ENCODE assay signal across 8 cellular contexts in genomic region chr12:47772738-47773061, GRCh38. TPM values are rescaled to one million over a fixed set of nuclear protein-coding genes. Genes with fewer than 3 reads are reported as not detected.
DNase-seq lines count a peak whose midpoint lies in the region; ATAC-seq and TF ChIP-seq lines count a peak whose summit lies in the region.

No MANE protein-coding gene starts in this region.

- H3F3A ChIP-seq in SK-N-SH (replicated peaks; ENCODE audit: insufficient read depth) = no peaks in the 10 kb centered on the region

- H3K36me3 Mint-ChIP-seq in activated T-helper 17 cell treated with anti-CD3 and anti-CD28 coated beads, Interleukin-2, amount 50 U/mL, for 72 hours (ENCODE audit: low read depth) = no peaks in the 10 kb centered on the region
- no peaks in the 10 kb centered on the region for H3K36me3 Mint-ChIP-seq in immature natural killer cell

- H3K36me3 ChIP-seq in SK-N-SH (replicated peaks in 1 of 2; ENCODE audit: control insufficient read depth in 1 of 2, insufficient read depth in 2 of 2, low read length in 1 of 2) (no peaks in the 10 kb centered on the region), subcutaneous abdominal adipose tissue (ENCODE audit: control insufficient read depth in 5 of 5, insufficient read depth in 5 of 5, low read length in 5 of 5) (no peaks in the 10 kb centered on the region)

- POLR2A ChIA-PET in SK-N-SH (lab: Yijun Ruan, JAX) = interaction anchor here (0.6 to 1.4 kb wide), 2 partner anchors 59 to 63 kb away, joined by 3 read pairs; no protein-coding TSS in a partner anchor

- H3K27ac Mint-ChIP-seq in activated T-helper 17 cell treated with anti-CD3 and anti-CD28 coated beads, Interleukin-2, amount 50 U/mL, for 72 hours = peak overlapping the region; percentile 61
- H3K27ac Mint-ChIP-seq in immature natural killer cell = peak overlapping the region in 5 of 6 donors; percentile 43 to 86 (median 61)

- H3K4me2 ChIP-seq in SK-N-SH = peak overlapping the region; percentile 98; the same call in 1 of the 2 replicates

- peak overlapping the region; percentile 74 to 76 for H3K4me3 ChIP-seq in SK-N-SH (ENCODE audit: low read depth in 2 of 2, low read length in 1 of 2)
- H3K4me3 ChIP-seq in subcutaneous abdominal adipose tissue (ENCODE audit: low read depth in 1 of 5, low read length in 5 of 5) = peak overlapping the region; percentile 36 to 67 (median 65)

- H3K79me2 ChIP-seq in SK-N-SH (ENCODE audit: insufficient read depth) = no peaks in the 10 kb centered on the region

- H3K4me3 Mint-ChIP-seq in activated T-helper 17 cell treated with anti-CD3 and anti-CD28 coated beads, Interleukin-2, amount 50 U/mL, for 72 hours = peak overlapping the region; percentile 74
- H3K4me3 Mint-ChIP-seq in immature natural killer cell = peak overlapping the region; percentile 83 to 87 (median 85)

- peak overlapping the region; percentile 35; the same call in 1 of the 2 replicates for H3K9ac ChIP-seq in SK-N-SH
- peak overlapping the region in 4 of 5 donors; percentile 40 to 78 (median 54) for H3K9ac ChIP-seq in subcutaneous abdominal adipose tissue (ENCODE audit: low read length in 5 of 5)

- H3K27me3 ChIP-seq in SK-N-SH (ENCODE audit: insufficient read depth) (no peaks in the 10 kb centered on the region), subcutaneous abdominal adipose tissue (ENCODE audit: control insufficient read depth in 5 of 5, insufficient read depth in 4 of 5, low read length in 5 of 5) (no peaks in the 10 kb centered on the region)

- ATAC-seq in SK-N-SH treated with all-trans-retinoic acid at 6 μM for 48 hours (no peak), HG03442 (IDR thresholded peaks at IDR 0.05; ENCODE audit: unreplicated experiment) (no peak)
- ATAC-seq in activated T-helper 17 cell treated with anti-CD3 and anti-CD28 coated beads, Interleukin-2, amount 50 U/mL, for 72 hours (replicated peaks) = no peak

- DNase-seq in SK-N-SH = no peak
- DNase-seq in immature natural killer cell = no peak
- no peak for DNase-seq in midbrain (lab: John Stamatoyannopoulos, UW)
- DNase-seq in NCI-H774 (lab: John Stamatoyannopoulos, UW) = no peak

- no peak for TF ChIP-seq RAD21 in SK-N-SH (IDR thresholded peaks at IDR 0.05; ENCODE audit: low read length)

- CTCF ChIA-PET in SK-N-SH (lab: Yijun Ruan, JAX) = interaction anchor here (0.7 to 22.9 kb wide), 11 partner anchors 9 to 221 kb away, joined by 3 to 1294 read pairs (median 4); partner anchors contain the start of genes ENDOU, RAPGEF3 and RPAP3

- H3K27me3 Mint-ChIP-seq in activated T-helper 17 cell treated with anti-CD3 and anti-CD28 coated beads, Interleukin-2, amount 50 U/mL, for 72 hours = no peaks in the 10 kb centered on the region
- peaks cover 2 to 14% (median 6%) of the 10 kb centered on the region in 3 donors for H3K27me3 Mint-ChIP-seq in immature natural killer cell (ENCODE audit: low read depth in 3 of 3)

- no peaks in the 10 kb centered on the region for H3K4me1 Mint-ChIP-seq in activated T-helper 17 cell treated with anti-CD3 and anti-CD28 coated beads, Interleukin-2, amount 50 U/mL, for 72 hours
- H3K4me1 Mint-ChIP-seq in immature natural killer cell = peaks cover 17 to 18% of the 10 kb centered on the region in 2 donors

- WGBS in SK-N-SH (ENCODE audit: low lambda C conversion rate) = 33% methylated on average over 17 of the region's 17 CpGs

- no peaks in the 10 kb centered on the region for H3K9me3 Mint-ChIP-seq in activated T-helper 17 cell treated with anti-CD3 and anti-CD28 coated beads, Interleukin-2, amount 50 U/mL, for 72 hours
- H3K9me3 Mint-ChIP-seq in immature natural killer cell = no peaks in the 10 kb centered on the region

- peak overlapping the region; percentile 89; the same call in 1 of the 2 replicates for H2AFZ ChIP-seq in SK-N-SH (ENCODE audit: low read depth)

- H3K9me3 ChIP-seq in SK-N-SH (no peaks in the 10 kb centered on the region), subcutaneous abdominal adipose tissue (ENCODE audit: control insufficient read depth in 5 of 5, low read length in 5 of 5) (no peaks in the 10 kb centered on the region)

- peaks cover 25 to 44% of the 10 kb centered on the region in 2 experiments; a peak in 3 of 4 replicates for H3K4me1 ChIP-seq in SK-N-SH (ENCODE audit: control insufficient read depth in 1 of 2, insufficient read depth in 2 of 2, low read depth in 1 of 2, low read length in 1 of 2)
- peaks cover 12 to 60% (median 55%) of the 10 kb centered on the region in 5 donors for H3K4me1 ChIP-seq in subcutaneous abdominal adipose tissue (ENCODE audit: control insufficient read depth in 5 of 5, insufficient read depth in 5 of 5, low read length in 5 of 5)

- peak; percentile 42; the same call in 1 of the 2 replicates for TF ChIP-seq CTCF in SK-N-SH (IDR thresholded peaks at IDR 0.05)

- H4K20me1 ChIP-seq in SK-N-SH (ENCODE audit: insufficient read depth) = no peaks in the 10 kb centered on the region

- H3K27ac ChIP-seq in SK-N-SH (ENCODE audit: low read depth in 2 of 2, low read length in 1 of 2) (no peak overlapping the region), subcutaneous abdominal adipose tissue (ENCODE audit: low read depth, low read length) (no peak overlapping the region)

- no peak for TF ChIP-seq EP300 in SK-N-SH (IDR thresholded peaks at IDR 0.05; ENCODE audit: borderline replicate concordance in 1 of 2, low read depth in 1 of 2, low read length in 1 of 2)

- no peaks in the 10 kb centered on the region for H3K9me2 ChIP-seq in SK-N-SH

TF ChIP-seq in SK-N-SH, 30 proteins besides CTCF, POLR2A, EP300 and RAD21 (continues in another document):
- TF ChIP-seq NRF1 (IDR thresholded peaks at IDR 0.05; ENCODE audit: low read depth, low read length) (no peak), ELF1 (IDR thresholded peaks at IDR 0.05) (no peak), FOSL2 (IDR thresholded peaks at IDR 0.05; ENCODE audit: borderline replicate concordance, low read depth) (no peak), SIN3A (IDR thresholded peaks at IDR 0.05; ENCODE audit: borderline replicate concordance, low read depth, low read length) (no peak), NFIC (IDR thresholded peaks at IDR 0.05; ENCODE audit: borderline replicate concordance) (no peak), MXI1 (IDR thresholded peaks at IDR 0.05; ENCODE audit: low read depth, low read length) (no peak), CHD2 (IDR thresholded peaks at IDR 0.05; ENCODE audit: low read length, partially characterized antibody) (no peak), GABPA (IDR thresholded peaks at IDR 0.05; ENCODE audit: low read depth) (no peak), MEF2A (IDR thresholded peaks at IDR 0.05; ENCODE audit: borderline replicate concordance, low read depth) (no peak)

TF ChIP-seq in SK-N-SH treated with all-trans-retinoic acid at 6 μM for 48 hours, 23 proteins besides CTCF, POLR2A, EP300 and RAD21 (continues in another document):
- no peak for TF ChIP-seq ZFP3 (CRISPR knock-in tag; IDR thresholded peaks at IDR 0.05)
- TF ChIP-seq CREB5 (CRISPR knock-in tag; IDR thresholded peaks at IDR 0.05; ENCODE audit: low read depth) = no peak
- no peak for TF ChIP-seq ZC3H10 (CRISPR knock-in tag; IDR thresholded peaks at IDR 0.05)
- no peak for TF ChIP-seq CSDC2 (CRISPR knock-in tag; IDR thresholded peaks at IDR 0.05)

RNA-seq across cellular contexts. Expression of gene SLC48A1, which starts 0.3 kb away (rescaled TPM):
- polyA plus RNA-seq in SK-N-SH (2012; rRNA removed) = 7.3 and 8.1 TPM in 2 replicates
- 4.7 and 6.8 TPM in 2 replicates for polyA plus RNA-seq in SK-N-SH (2012; cell fraction: cytosol; rRNA removed)
- 13.1 and 16.1 TPM in 2 replicates for polyA plus RNA-seq in SK-N-SH (2012; cell fraction: nucleus; rRNA removed)
- 1 to 10 TPM; 6.7 to 8.2 TPM for total RNA-seq in activated T-helper 17 cell treated with anti-CD3 and anti-CD28 coated beads, Interleukin-2, amount 50 U/mL, for 72 hours
- 1 to 10 TPM in 2 of 3 donors, under 1 TPM in 1; 0.54 to 5.6 (median 3.1) TPM for polyA plus RNA-seq in immature natural killer cell

RNA-seq across cellular contexts. Expression of gene RAPGEF3, which starts 14.0 kb away (rescaled TPM):
- polyA plus RNA-seq in SK-N-SH (2012; rRNA removed) (0.90 and 0.93 TPM in 2 replicates), immature natural killer cell (under 1 TPM in 1 of 3 donors, not detected in 2; 0.25 TPM)
- 0.23 and 0.42 TPM in 2 replicates for polyA plus RNA-seq in SK-N-SH (2012; cell fraction: cytosol; rRNA removed)
- 3.8 and 4.7 TPM in 2 replicates for polyA plus RNA-seq in SK-N-SH (2012; cell fraction: nucleus; rRNA removed)
- total RNA-seq in activated T-helper 17 cell treated with anti-CD3 and anti-CD28 coated beads, Interleukin-2, amount 50 U/mL, for 72 hours = 1 to 10 TPM; 1.4 to 8.4 TPM

RNA-seq across cellular contexts. Expression of gene HDAC7, which starts 47.0 kb away (rescaled TPM):
- polyA plus RNA-seq in SK-N-SH (2012; rRNA removed) (32.7 and 51.0 TPM in 2 replicates), immature natural killer cell (10 to 100 TPM in 2 of 3 donors, 1 to 10 TPM in 1; 5.9 to 29.1 (median 11.5) TPM)
- 20.4 and 31.4 TPM in 2 replicates for polyA plus RNA-seq in SK-N-SH (2012; cell fraction: cytosol; rRNA removed)
- 227 and 305 TPM in 2 replicates for polyA plus RNA-seq in SK-N-SH (2012; cell fraction: nucleus; rRNA removed)
- total RNA-seq in activated T-helper 17 cell treated with anti-CD3 and anti-CD28 coated beads, Interleukin-2, amount 50 U/mL, for 72 hours = 100 to 1,000 TPM; 163 to 471 TPM

RNA-seq across cellular contexts. Expression of gene ENDOU, which starts 47.4 kb away (rescaled TPM):
- polyA plus RNA-seq in SK-N-SH (2012; rRNA removed) (not detected in 2 replicates), immature natural killer cell (not detected)
- not detected in 2 replicates for polyA plus RNA-seq in SK-N-SH (2012; cell fraction: cytosol; rRNA removed)
- not detected in 2 replicates for polyA plus RNA-seq in SK-N-SH (2012; cell fraction: nucleus; rRNA removed)
- under 1 TPM in 1 of 2 donors, not detected in 1; 0.16 TPM for total RNA-seq in activated T-helper 17 cell treated with anti-CD3 and anti-CD28 coated beads, Interleukin-2, amount 50 U/mL, for 72 hours
